Comparison of ENCODE assay signal across 20 cellular contexts in the genomic region with DNA sequence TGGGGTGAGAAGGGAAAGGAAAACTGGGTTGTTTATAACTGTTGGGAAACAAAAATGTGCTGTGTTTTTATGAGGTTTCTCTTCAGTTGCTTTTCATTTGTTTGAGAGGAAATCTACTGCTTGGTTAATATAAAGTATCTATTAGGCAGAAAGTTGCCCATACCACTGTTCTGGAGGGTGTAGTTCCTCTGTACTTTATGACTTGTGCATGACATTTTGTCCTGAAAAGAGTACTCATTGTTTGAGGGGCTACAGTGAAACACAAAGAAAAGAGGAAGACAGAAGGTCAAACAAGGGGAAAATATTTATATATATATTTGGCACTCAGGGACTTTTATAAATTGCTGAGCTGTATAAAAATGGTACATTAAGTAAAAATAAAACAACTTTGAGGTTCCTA. TPM values are rescaled to one million over a fixed set of nuclear protein-coding genes. Genes with fewer than 3 reads are reported as not detected.
A peak's percentile ranks its signal among the peaks of the same experiment; 100 is the strongest.
DNase-seq lines count a peak whose midpoint lies in the region; ATAC-seq and TF ChIP-seq lines count a peak whose summit lies in the region.
"Had no signal": no experiment of that assay in that cellular context is flagged by ENCODE, and none has a peak within 500 bp of the region (broad histone marks: within the 10 kb centered on the region; RNA-seq: fewer than 3 reads in every experiment).

No MANE protein-coding gene starts in this region.

- no peak overlapping the region for H3K27ac ChIP-seq in liver (ENCODE audit: low read depth in 1 of 2, low read length in 2 of 2)
- H3K27ac ChIP-seq: KMS-11 had no signal

- no peaks in the 10 kb centered on the region for H3K36me3 ChIP-seq in liver (ENCODE audit: control insufficient read depth in 4 of 4, insufficient read depth in 3 of 4, low read depth in 1 of 4, low read length in 3 of 4)
- H3K36me3 ChIP-seq: Peyer's patch had no signal

- CTCF ChIA-PET in activated CD8-positive, alpha-beta memory T cell treated with anti-CD3 and anti-CD28 coated beads, Interleukin-2, amount 10 ng/mL, durations not matched to agents 7 days and 5 days (lab: Charles Lee): interaction anchor here (1.3 to 2.8 kb wide), 2 partner anchors 13 to 26 kb away, joined by 3 to 14 read pairs; no protein-coding TSS in a partner anchor

- H3K9me3 Mint-ChIP-seq in stimulated activated naive B cell treated with anti-CD40 and anti-IgM and Interleukin-4, amounts not matched to agents 10 μg/mL and 1 μg/mL and 100 μg/mL, for 72 hours: peaks cover 12 to 16% of the 10 kb centered on the region in 2 donors
- peaks cover 4% of the 10 kb centered on the region for H3K9me3 Mint-ChIP-seq in activated CD8-positive, alpha-beta memory T cell treated with anti-CD3 and anti-CD28 coated beads, Interleukin-2, amount 10 ng/mL, durations not matched to agents 7 days and 5 days (ENCODE audit: low read depth)
- H3K9me3 Mint-ChIP-seq: CD4-positive, alpha-beta T cell had no signal

- TF ChIP-seq CTCF in liver (IDR thresholded peaks at IDR 0.05; ENCODE audit: low read depth, low read length, missing input control): no peak

- no peak overlapping the region for H3K4me3 ChIP-seq in liver (ENCODE audit: low read depth in 1 of 3, low read length in 3 of 3)
- H3K4me3 ChIP-seq: Peyer's patch had no signal

- peaks cover 20 to 26% of the 10 kb centered on the region in 2 donors for H3K4me1 Mint-ChIP-seq in stimulated activated naive B cell treated with anti-CD40 and anti-IgM and Interleukin-4, amounts not matched to agents 10 μg/mL and 1 μg/mL and 100 μg/mL, for 72 hours
- no peaks in the 10 kb centered on the region for H3K4me1 Mint-ChIP-seq in activated CD8-positive, alpha-beta memory T cell treated with anti-CD3 and anti-CD28 coated beads, Interleukin-2, amount 10 ng/mL, durations not matched to agents 7 days and 5 days

- H3K9me3 ChIP-seq in liver (ENCODE audit: control insufficient read depth in 4 of 4, low read length in 3 of 4): peaks cover 4 to 10% (median 8%) of the 10 kb centered on the region in 4 donors

- H3K9ac ChIP-seq in liver (ENCODE audit: low read depth in 1 of 2, low read length in 2 of 2): no peak overlapping the region
- H3K9ac ChIP-seq: KMS-11 had no signal

- ATAC-seq in stimulated activated naive B cell treated with anti-CD40 and anti-IgM and Interleukin-4, amounts not matched to agents 10 μg/mL and 1 μg/mL and 100 μg/mL, for 72 hours (replicated peaks): peak; percentile 96
- ATAC-seq in activated CD8-positive, alpha-beta memory T cell treated with anti-CD3 and anti-CD28 coated beads, Interleukin-2, amount 10 ng/mL, durations not matched to agents 7 days and 5 days: no peak
- no peak for ATAC-seq in HG02759 (IDR thresholded peaks at IDR 0.05; ENCODE audit: unreplicated experiment)
- ATAC-seq: SK-N-SH treated with all-trans-retinoic acid at 6 μM for 48 hours had no signal

- peaks cover 14 to 16% of the 10 kb centered on the region in 2 donors for H3K36me3 Mint-ChIP-seq in stimulated activated naive B cell treated with anti-CD40 and anti-IgM and Interleukin-4, amounts not matched to agents 10 μg/mL and 1 μg/mL and 100 μg/mL, for 72 hours
- no peaks in the 10 kb centered on the region for H3K36me3 Mint-ChIP-seq in activated CD8-positive, alpha-beta memory T cell treated with anti-CD3 and anti-CD28 coated beads, Interleukin-2, amount 10 ng/mL, durations not matched to agents 7 days and 5 days

- DNase-seq in MV-4-11 (lab: John Stamatoyannopoulos, UW): peak; percentile 51
- peak; percentile 4 for DNase-seq in dermis blood vessel endothelial cell
- DNase-seq in stimulated activated naive B cell treated with anti-CD40 and anti-IgM and Interleukin-4, amounts not matched to agents 10 μg/mL and 1 μg/mL and 100 μg/mL, for 72 hours: no peak
- DNase-seq in activated CD8-positive, alpha-beta memory T cell treated with anti-CD3 and anti-CD28 coated beads, Interleukin-2, amount 10 ng/mL, durations not matched to agents 7 days and 5 days: no peak
- no peak for DNase-seq in T-helper 2 cell
- DNase-seq: ACHN; CD4-positive, alpha-beta T cell; DMS53; NCI-H1105; NCI-H1694 treated with DMSO at 0.1 percent for 48 hours; NCI-H2107; NCI-H2227 treated with DMSO at 0.1 percent for 48 hours; NCI-H524 treated with DMSO at 0.1 percent for 48 hours; Peyer's patch; SHP77 had no signal

- no peaks in the 10 kb centered on the region for H3K27me3 ChIP-seq in liver (ENCODE audit: control insufficient read depth in 4 of 4, insufficient read depth in 4 of 4, low read length in 3 of 4)
- H3K27me3 ChIP-seq: Peyer's patch had no signal

- no peak for TF ChIP-seq RAD21 in liver (IDR thresholded peaks at IDR 0.05)

- H3K27ac Mint-ChIP-seq in stimulated activated naive B cell treated with anti-CD40 and anti-IgM and Interleukin-4, amounts not matched to agents 10 μg/mL and 1 μg/mL and 100 μg/mL, for 72 hours: peak overlapping the region; percentile 1
- H3K27ac Mint-ChIP-seq in activated CD8-positive, alpha-beta memory T cell treated with anti-CD3 and anti-CD28 coated beads, Interleukin-2, amount 10 ng/mL, durations not matched to agents 7 days and 5 days: no peak overlapping the region
- H3K27ac Mint-ChIP-seq: CD4-positive, alpha-beta T cell had no signal

- H3K4me3 Mint-ChIP-seq in stimulated activated naive B cell treated with anti-CD40 and anti-IgM and Interleukin-4, amounts not matched to agents 10 μg/mL and 1 μg/mL and 100 μg/mL, for 72 hours: peak overlapping the region; percentile 4 to 40
- H3K4me3 Mint-ChIP-seq in activated CD8-positive, alpha-beta memory T cell treated with anti-CD3 and anti-CD28 coated beads, Interleukin-2, amount 10 ng/mL, durations not matched to agents 7 days and 5 days: no peak overlapping the region
- H3K4me3 Mint-ChIP-seq: CD4-positive, alpha-beta T cell had no signal

- no peaks in the 10 kb centered on the region for H3K4me1 ChIP-seq in liver (ENCODE audit: control insufficient read depth in 4 of 4, insufficient read depth in 4 of 4, low read length in 3 of 4)
- H3K4me1 ChIP-seq: Peyer's patch had no signal

- H3K27me3 Mint-ChIP-seq in stimulated activated naive B cell treated with anti-CD40 and anti-IgM and Interleukin-4, amounts not matched to agents 10 μg/mL and 1 μg/mL and 100 μg/mL, for 72 hours: peaks cover 6 to 10% of the 10 kb centered on the region in 2 donors
- peaks cover 30% of the 10 kb centered on the region for H3K27me3 Mint-ChIP-seq in activated CD8-positive, alpha-beta memory T cell treated with anti-CD3 and anti-CD28 coated beads, Interleukin-2, amount 10 ng/mL, durations not matched to agents 7 days and 5 days

TF ChIP-seq in liver, 16 proteins besides CTCF, POLR2A, EP300 and RAD21:
- TF ChIP-seq, protein P1, sequence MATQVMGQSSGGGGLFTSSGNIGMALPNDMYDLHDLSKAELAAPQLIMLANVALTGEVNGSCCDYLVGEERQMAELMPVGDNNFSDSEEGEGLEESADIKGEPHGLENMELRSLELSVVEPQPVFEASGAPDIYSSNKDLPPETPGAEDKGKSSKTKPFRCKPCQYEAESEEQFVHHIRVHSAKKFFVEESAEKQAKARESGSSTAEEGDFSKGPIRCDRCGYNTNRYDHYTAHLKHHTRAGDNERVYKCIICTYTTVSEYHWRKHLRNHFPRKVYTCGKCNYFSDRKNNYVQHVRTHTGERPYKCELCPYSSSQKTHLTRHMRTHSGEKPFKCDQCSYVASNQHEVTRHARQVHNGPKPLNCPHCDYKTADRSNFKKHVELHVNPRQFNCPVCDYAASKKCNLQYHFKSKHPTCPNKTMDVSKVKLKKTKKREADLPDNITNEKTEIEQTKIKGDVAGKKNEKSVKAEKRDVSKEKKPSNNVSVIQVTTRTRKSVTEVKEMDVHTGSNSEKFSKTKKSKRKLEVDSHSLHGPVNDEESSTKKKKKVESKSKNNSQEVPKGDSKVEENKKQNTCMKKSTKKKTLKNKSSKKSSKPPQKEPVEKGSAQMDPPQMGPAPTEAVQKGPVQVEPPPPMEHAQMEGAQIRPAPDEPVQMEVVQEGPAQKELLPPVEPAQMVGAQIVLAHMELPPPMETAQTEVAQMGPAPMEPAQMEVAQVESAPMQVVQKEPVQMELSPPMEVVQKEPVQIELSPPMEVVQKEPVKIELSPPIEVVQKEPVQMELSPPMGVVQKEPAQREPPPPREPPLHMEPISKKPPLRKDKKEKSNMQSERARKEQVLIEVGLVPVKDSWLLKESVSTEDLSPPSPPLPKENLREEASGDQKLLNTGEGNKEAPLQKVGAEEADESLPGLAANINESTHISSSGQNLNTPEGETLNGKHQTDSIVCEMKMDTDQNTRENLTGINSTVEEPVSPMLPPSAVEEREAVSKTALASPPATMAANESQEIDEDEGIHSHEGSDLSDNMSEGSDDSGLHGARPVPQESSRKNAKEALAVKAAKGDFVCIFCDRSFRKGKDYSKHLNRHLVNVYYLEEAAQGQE (IDR thresholded peaks at IDR 0.05): no peak
- TF ChIP-seq SP1 (IDR thresholded peaks at IDR 0.05): peak; percentile 13
TF ChIP-seq in liver: peak in this region for 1.

RNA-seq across cellular contexts. Expression of a gene that starts 9.8 kb away (rescaled TPM):
- total RNA-seq in dermis blood vessel endothelial cell (not detected in 2 replicates), liver (1 to 10 TPM in 1 of 2 donors, under 1 TPM in 1; 0.23 to 2.1 TPM)
- polyA plus RNA-seq in liver: 1 to 10 TPM in 1 of 2 donors, under 1 TPM in 1; 0.35 to 1.2 TPM
- total RNA-seq in activated CD8-positive, alpha-beta memory T cell treated with anti-CD3 and anti-CD28 coated beads, Interleukin-2, amount 10 ng/mL, durations not matched to agents 7 days and 5 days: not detected
- total RNA-seq: CD4-positive, alpha-beta T cell; M059J had no signal

RNA-seq across cellular contexts. Expression of a gene that starts 27.8 kb away (rescaled TPM):
- total RNA-seq in dermis blood vessel endothelial cell: not detected in 2 replicates
- total RNA-seq in liver: 10 to 100 TPM in 1 of 2 donors, 1 to 10 TPM in 1; 8.6 to 12.0 TPM
- 10 to 100 TPM in 1 of 2 donors, 1 to 10 TPM in 1; 9.5 to 16.1 TPM for polyA plus RNA-seq in liver
- total RNA-seq in activated CD8-positive, alpha-beta memory T cell treated with anti-CD3 and anti-CD28 coated beads, Interleukin-2, amount 10 ng/mL, durations not matched to agents 7 days and 5 days: not detected
- total RNA-seq: CD4-positive, alpha-beta T cell had no signal

Comparison
In these comparisons a context has a peak if more than half of its experiments do, and no peak if none do; other contexts are left out.
1. DNase-seq: peak in MV-4-11 (single experiment) and dermis blood vessel endothelial cell (single experiment); none in stimulated activated naive B cell treated with anti-CD40 and anti-IgM and Interleukin-4, amounts not matched to agents 10 μg/mL and 1 μg/mL and 100 μg/mL, for 72 hours (single experiment), activated CD8-positive, alpha-beta memory T cell treated with anti-CD3 and anti-CD28 coated beads, Interleukin-2, amount 10 ng/mL, durations not matched to agents 7 days and 5 days (single experiment) and T-helper 2 cell (0 of 5).
2. ATAC-seq: peak in stimulated activated naive B cell treated with anti-CD40 and anti-IgM and Interleukin-4, amounts not matched to agents 10 μg/mL and 1 μg/mL and 100 μg/mL, for 72 hours (2 of 2); none in activated CD8-positive, alpha-beta memory T cell treated with anti-CD3 and anti-CD28 coated beads, Interleukin-2, amount 10 ng/mL, durations not matched to agents 7 days and 5 days (single experiment) and HG02759 (single experiment).